ENCODE assay signal across 22 cellular contexts in genomic region chr7:917255-918117, GRCh38. TPM values are rescaled to one million over a fixed set of nuclear protein-coding genes. Genes with fewer than 3 reads are reported as not detected.
DNase-seq lines count a peak whose midpoint lies in the region; ATAC-seq and TF ChIP-seq lines count a peak whose summit lies in the region.
"Had no signal": no experiment of that assay in that cellular context is flagged by ENCODE, and none has a peak within 500 bp of the region (broad histone marks: within the 10 kb centered on the region; RNA-seq: fewer than 3 reads in every experiment).

No MANE protein-coding gene starts in this region.

- TF ChIP-seq CTCF in left ventricle myocardium inferior (IDR thresholded peaks at IDR 0.05; ENCODE audit: borderline replicate concordance) (no peak), ovary (IDR thresholded peaks at IDR 0.05) (no peak)

- H3K4me1 ChIP-seq in left ventricle myocardium inferior (peaks cover 7% of the 10 kb centered on the region), ovary (ENCODE audit: insufficient read depth) (no peaks in the 10 kb centered on the region)
- H3K4me1 ChIP-seq: ascending aorta had no signal

- ATAC-seq in Right ventricle myocardium superior (ENCODE audit: poor library complexity), result no peak
- ATAC-seq in left ventricle myocardium superior, result no peak
- ATAC-seq in GM19452 (IDR thresholded peaks at IDR 0.05; ENCODE audit: unreplicated experiment), result no peak
- ATAC-seq: activated T-cell treated with anti-CD3 and anti-CD28 coated beads, Interleukin-2, amount 50 U/mL, for 72 hours; naive thymus-derived CD4-positive, alpha-beta T cell; stimulated activated naive CD8-positive, alpha-beta T cell treated with anti-CD3 and anti-CD28 coated beads, Interleukin-15, amount 100 ng/mL, for 72 hours had no signal

- H3K4me3 ChIP-seq in left ventricle myocardium inferior (no peak overlapping the region), ovary (no peak overlapping the region)
- H3K4me3 ChIP-seq: ascending aorta, SK-N-MC had no signal

- no peak for TF ChIP-seq EP300 in ovary (IDR thresholded peaks at IDR 0.05)

- H3K36me3 ChIP-seq in left ventricle myocardium inferior, result no peaks in the 10 kb centered on the region
- H3K36me3 ChIP-seq in ovary, result no peaks in the 10 kb centered on the region

- no peak for TF ChIP-seq POLR2A in ovary (IDR thresholded peaks at IDR 0.05)

- WGBS in ovary, 3 donors, result 76 to 85% (median 79%) methylated on average over 26 to 29 of the region's 33 CpGs

- no peak overlapping the region for H3K27ac ChIP-seq in left ventricle myocardium inferior (replicated peaks)
- H3K27ac ChIP-seq in ovary, result no peak overlapping the region
- H3K27ac ChIP-seq: ascending aorta, SK-N-MC had no signal

- H3K27me3 ChIP-seq in left ventricle myocardium inferior (ENCODE audit: low read depth) (peaks cover 15% of the 10 kb centered on the region), ovary (no peaks in the 10 kb centered on the region)
- H3K27me3 ChIP-seq: ascending aorta had no signal

- DNase-seq in Right ventricle myocardium superior (peak; percentile 31), left ventricle myocardium inferior (no peak), left ventricle myocardium superior (peak; percentile 13), ovary (peak in 3 of 5 donors; percentile 1 to 17 (median 10)), NCI-H1417 (lab: John Stamatoyannopoulos, UW) (no peak), kidney glomerular epithelial cell (lab: John Stamatoyannopoulos, UW) (no peak)
- no peak for DNase-seq in activated naive CD4-positive, alpha-beta T cell treated with Interleukin-2 at 50 U/mL for 16 hours
- DNase-seq: ACHN; activated CD4-positive, alpha-beta T cell treated with anti-CD3 and anti-CD28 coated beads for 4 hours; central memory CD4-positive, alpha-beta T cell; dermis blood vessel endothelial cell; H7; Kasumi-1; NCI-H1694; NCI-H526 treated with DMSO at 0.1 percent for 48 hours; stimulated activated naive CD8-positive, alpha-beta T cell treated with anti-CD3 and anti-CD28 coated beads, Interleukin-15, amount 100 ng/mL, for 72 hours; trophoblast cell had no signal

- intact Hi-C loops in Right ventricle myocardium superior (cut with DNase I), result no loop called here
- intact Hi-C loops in left ventricle myocardium inferior (cut with micrococcal nuclease), result no loop called here
- intact Hi-C loops in left ventricle myocardium superior (cut with micrococcal nuclease), result no loop called here
- intact Hi-C loops in ovary (cut with DNase I), result loop anchor here in 1 of 4 donors (10.0 kb wide), 1 partner anchor 147 kb away; no protein-coding TSS in a partner anchor

- H3K9me3 ChIP-seq in left ventricle myocardium inferior (replicated peaks) (no peaks in the 10 kb centered on the region), ovary (no peaks in the 10 kb centered on the region)
- H3K9me3 ChIP-seq: ascending aorta had no signal

RNA-seq across cellular contexts. Expression of gene ADAP1, which starts 37.0 kb away (rescaled TPM):
- total RNA-seq in Right ventricle myocardium superior (6.4 TPM), left ventricle myocardium inferior (8.4 TPM), left ventricle myocardium superior (10.2 TPM), ovary (10 to 100 TPM in 1 of 7 donors, 1 to 10 TPM in 5, under 1 TPM in 1; 0.96 to 16.4 (median 3.6) TPM)
- 1 to 10 TPM in 1 of 2 donors, under 1 TPM in 1; 0.52 to 3.5 TPM for polyA plus RNA-seq in ovary

RNA-seq across cellular contexts. Expression of gene GET4, which starts 41.1 kb away (rescaled TPM):
- 20.6 TPM for total RNA-seq in Right ventricle myocardium superior
- 22.9 TPM for total RNA-seq in left ventricle myocardium inferior
- total RNA-seq in left ventricle myocardium superior, result 20.6 TPM
- total RNA-seq in ovary, result 10 to 100 TPM; 16.8 to 37.6 (median 30.4) TPM
- polyA plus RNA-seq in ovary, result 10 to 100 TPM in 1 of 2 donors, 1 to 10 TPM in 1; 7.2 to 37.2 TPM

RNA-seq across cellular contexts. Expression of gene COX19, which starts 57.9 kb away (rescaled TPM):
- total RNA-seq in Right ventricle myocardium superior, result 8.0 TPM
- total RNA-seq in left ventricle myocardium inferior, result 8.5 TPM
- 9.6 TPM for total RNA-seq in left ventricle myocardium superior
- 10 to 100 TPM in 6 of 7 donors, 1 to 10 TPM in 1; 9.0 to 15.2 (median 10.5) TPM for total RNA-seq in ovary
- polyA plus RNA-seq in ovary, result 1 to 10 TPM; 6.7 to 6.8 TPM

Comparison
In these comparisons a context has a peak if more than half of its experiments do, and no peak if none do; other contexts are left out.
1. DNase-seq: peak in Right ventricle myocardium superior (single experiment), left ventricle myocardium superior (single experiment) and ovary (3 of 5); none in left ventricle myocardium inferior (single experiment), NCI-H1417 (0 of 3), activated naive CD4-positive, alpha-beta T cell treated with Interleukin-2 at 50 U/mL for 16 hours (single experiment) and kidney glomerular epithelial cell (single experiment).